ENCODE assay signal across 19 cellular contexts in the genomic region with DNA sequence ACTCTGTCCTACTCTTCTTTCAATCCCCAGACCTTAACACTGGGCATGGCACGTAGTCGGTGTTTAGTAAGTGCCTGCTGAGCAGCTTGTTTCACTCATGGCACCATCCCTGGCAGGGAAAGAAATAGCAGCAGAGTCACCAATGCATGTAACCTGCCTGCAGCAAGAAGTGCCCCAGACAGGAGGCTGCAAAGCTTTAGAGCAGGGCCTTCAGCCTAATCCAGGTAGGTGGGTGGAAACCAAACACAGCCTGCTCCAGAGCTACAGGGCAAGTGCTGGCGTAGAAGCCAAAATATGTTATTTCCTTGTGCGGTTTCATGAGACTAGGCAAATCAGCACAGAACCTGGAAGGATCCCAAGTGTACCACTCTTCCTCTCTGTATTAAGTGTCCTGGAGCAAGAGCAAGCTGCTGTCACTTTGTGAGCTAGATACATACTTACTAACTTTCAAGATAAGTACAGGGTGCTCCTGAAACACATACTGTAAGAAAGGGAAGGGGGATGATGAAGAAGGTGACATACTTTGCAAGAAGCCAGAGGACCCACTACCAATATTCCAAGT.
"Had no signal": no experiment of that assay in that cellular context is flagged by ENCODE, and none has a peak within 500 bp of the region (broad histone marks: within the 10 kb centered on the region; RNA-seq: fewer than 3 reads in every experiment).

No MANE protein-coding gene starts in this region.

- ATAC-seq: activated CD8-positive, alpha-beta T cell treated with anti-CD3 and anti-CD28 coated beads for 36 hours; WTC11 had no signal

- H3K4me3 Mint-ChIP-seq: activated CD4-positive, alpha-beta T cell treated with anti-CD3 and anti-CD28 coated beads for 36 hours; activated CD8-positive, alpha-beta T cell treated with anti-CD3 and anti-CD28 coated beads for 36 hours; activated naive CD8-positive, alpha-beta T cell treated with anti-CD3 and anti-CD28 coated beads for 36 hours; activated T-helper 17 cell treated with anti-CD3 and anti-CD28 coated beads, Interleukin-2, amount 50 U/mL, for 72 hours; stimulated activated naive CD8-positive, alpha-beta T cell treated with anti-CD3 and anti-CD28 coated beads, Interleukin-15, amount 100 ng/mL, for 72 hours; T-helper 2 cell treated with Interferon-gamma antibody and Interleukin-4, amounts not matched to agents 5 μg/mL and 100 μg/mL, for 36 hours; type B pancreatic cell; WTC11 had no signal

- H3K27ac ChIP-seq: skin epidermis, suprapubic skin had no signal

- H3K9me3 ChIP-seq: suprapubic skin had no signal

- H3K27ac Mint-ChIP-seq: activated CD4-positive, alpha-beta T cell treated with anti-CD3 and anti-CD28 coated beads for 36 hours; activated CD8-positive, alpha-beta T cell treated with anti-CD3 and anti-CD28 coated beads for 36 hours; activated naive CD8-positive, alpha-beta T cell treated with anti-CD3 and anti-CD28 coated beads for 36 hours; activated T-helper 17 cell treated with anti-CD3 and anti-CD28 coated beads, Interleukin-2, amount 50 U/mL, for 72 hours; T-helper 2 cell treated with Interferon-gamma antibody and Interleukin-4, amounts not matched to agents 5 μg/mL and 100 μg/mL, for 36 hours; type B pancreatic cell had no signal

- H3K36me3 Mint-ChIP-seq: activated naive CD8-positive, alpha-beta T cell treated with anti-CD3 and anti-CD28 coated beads for 36 hours had no signal

- H3K9me3 Mint-ChIP-seq: activated CD8-positive, alpha-beta T cell treated with anti-CD3 and anti-CD28 coated beads for 36 hours; activated naive CD8-positive, alpha-beta T cell treated with anti-CD3 and anti-CD28 coated beads for 36 hours; activated T-helper 17 cell treated with anti-CD3 and anti-CD28 coated beads, Interleukin-2, amount 50 U/mL, for 72 hours; nephron; stimulated activated naive CD8-positive, alpha-beta T cell treated with anti-CD3 and anti-CD28 coated beads, Interleukin-15, amount 100 ng/mL, for 72 hours; T-helper 2 cell treated with Interferon-gamma antibody and Interleukin-4, amounts not matched to agents 5 μg/mL and 100 μg/mL, for 36 hours; type B pancreatic cell; WTC11 had no signal

- DNase-seq: activated CD8-positive, alpha-beta T cell treated with anti-CD3 and anti-CD28 coated beads for 36 hours; activated naive CD4-positive, alpha-beta T cell; activated naive CD8-positive, alpha-beta T cell treated with anti-CD3 and anti-CD28 coated beads for 36 hours; activated T-cell treated with anti-CD3 and anti-CD28 coated beads, Interleukin-2, amount 50 U/mL, for 1 hour; amygdala; central memory CD4-positive, alpha-beta T cell; midbrain; occipital lobe; stimulated activated CD4-positive, alpha-beta T cell treated with anti-CD3 and anti-CD28 coated beads, Interleukin-4, amount 100 ng/mL, for 1 hour; stimulated activated naive CD8-positive, alpha-beta T cell treated with anti-CD3 and anti-CD28 coated beads, Interleukin-15, amount 100 ng/mL, for 72 hours had no signal

- H3K36me3 ChIP-seq: suprapubic skin had no signal

- H3K4me3 ChIP-seq: lung, skin epidermis, suprapubic skin had no signal
